Comparison of ENCODE assay signal across 2 cellular contexts in genomic region chrX:152451731-152451980, GRCh38.
TF ChIP-seq lines count a peak whose summit lies in the region.

No MANE protein-coding gene starts in this region.

TF ChIP-seq in GM23338, 12 proteins besides CTCF, POLR2A, EP300 and RAD21 (continued from another document):
- TF ChIP-seq REST (IDR thresholded peaks at IDR 0.05; ENCODE audit: unreplicated experiment) = no peak
- TF ChIP-seq EZH2phosphoT487 (IDR thresholded peaks at IDR 0.05; ENCODE audit: unreplicated experiment) = no peak
TF ChIP-seq in GM23338: peak in this region for 0.

TF ChIP-seq in WTC11, 78 proteins besides CTCF, POLR2A, EP300 and RAD21 (continued from another document):
- TF ChIP-seq, protein P1, sequence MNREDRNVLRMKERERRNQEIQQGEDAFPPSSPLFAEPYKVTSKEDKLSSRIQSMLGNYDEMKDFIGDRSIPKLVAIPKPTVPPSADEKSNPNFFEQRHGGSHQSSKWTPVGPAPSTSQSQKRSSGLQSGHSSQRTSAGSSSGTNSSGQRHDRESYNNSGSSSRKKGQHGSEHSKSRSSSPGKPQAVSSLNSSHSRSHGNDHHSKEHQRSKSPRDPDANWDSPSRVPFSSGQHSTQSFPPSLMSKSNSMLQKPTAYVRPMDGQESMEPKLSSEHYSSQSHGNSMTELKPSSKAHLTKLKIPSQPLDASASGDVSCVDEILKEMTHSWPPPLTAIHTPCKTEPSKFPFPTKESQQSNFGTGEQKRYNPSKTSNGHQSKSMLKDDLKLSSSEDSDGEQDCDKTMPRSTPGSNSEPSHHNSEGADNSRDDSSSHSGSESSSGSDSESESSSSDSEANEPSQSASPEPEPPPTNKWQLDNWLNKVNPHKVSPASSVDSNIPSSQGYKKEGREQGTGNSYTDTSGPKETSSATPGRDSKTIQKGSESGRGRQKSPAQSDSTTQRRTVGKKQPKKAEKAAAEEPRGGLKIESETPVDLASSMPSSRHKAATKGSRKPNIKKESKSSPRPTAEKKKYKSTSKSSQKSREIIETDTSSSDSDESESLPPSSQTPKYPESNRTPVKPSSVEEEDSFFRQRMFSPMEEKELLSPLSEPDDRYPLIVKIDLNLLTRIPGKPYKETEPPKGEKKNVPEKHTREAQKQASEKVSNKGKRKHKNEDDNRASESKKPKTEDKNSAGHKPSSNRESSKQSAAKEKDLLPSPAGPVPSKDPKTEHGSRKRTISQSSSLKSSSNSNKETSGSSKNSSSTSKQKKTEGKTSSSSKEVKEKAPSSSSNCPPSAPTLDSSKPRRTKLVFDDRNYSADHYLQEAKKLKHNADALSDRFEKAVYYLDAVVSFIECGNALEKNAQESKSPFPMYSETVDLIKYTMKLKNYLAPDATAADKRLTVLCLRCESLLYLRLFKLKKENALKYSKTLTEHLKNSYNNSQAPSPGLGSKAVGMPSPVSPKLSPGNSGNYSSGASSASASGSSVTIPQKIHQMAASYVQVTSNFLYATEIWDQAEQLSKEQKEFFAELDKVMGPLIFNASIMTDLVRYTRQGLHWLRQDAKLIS (CRISPR knock-in tag; IDR thresholded peaks at IDR 0.05; ENCODE audit: borderline replicate concordance) = no peak
- TF ChIP-seq, protein P2, sequence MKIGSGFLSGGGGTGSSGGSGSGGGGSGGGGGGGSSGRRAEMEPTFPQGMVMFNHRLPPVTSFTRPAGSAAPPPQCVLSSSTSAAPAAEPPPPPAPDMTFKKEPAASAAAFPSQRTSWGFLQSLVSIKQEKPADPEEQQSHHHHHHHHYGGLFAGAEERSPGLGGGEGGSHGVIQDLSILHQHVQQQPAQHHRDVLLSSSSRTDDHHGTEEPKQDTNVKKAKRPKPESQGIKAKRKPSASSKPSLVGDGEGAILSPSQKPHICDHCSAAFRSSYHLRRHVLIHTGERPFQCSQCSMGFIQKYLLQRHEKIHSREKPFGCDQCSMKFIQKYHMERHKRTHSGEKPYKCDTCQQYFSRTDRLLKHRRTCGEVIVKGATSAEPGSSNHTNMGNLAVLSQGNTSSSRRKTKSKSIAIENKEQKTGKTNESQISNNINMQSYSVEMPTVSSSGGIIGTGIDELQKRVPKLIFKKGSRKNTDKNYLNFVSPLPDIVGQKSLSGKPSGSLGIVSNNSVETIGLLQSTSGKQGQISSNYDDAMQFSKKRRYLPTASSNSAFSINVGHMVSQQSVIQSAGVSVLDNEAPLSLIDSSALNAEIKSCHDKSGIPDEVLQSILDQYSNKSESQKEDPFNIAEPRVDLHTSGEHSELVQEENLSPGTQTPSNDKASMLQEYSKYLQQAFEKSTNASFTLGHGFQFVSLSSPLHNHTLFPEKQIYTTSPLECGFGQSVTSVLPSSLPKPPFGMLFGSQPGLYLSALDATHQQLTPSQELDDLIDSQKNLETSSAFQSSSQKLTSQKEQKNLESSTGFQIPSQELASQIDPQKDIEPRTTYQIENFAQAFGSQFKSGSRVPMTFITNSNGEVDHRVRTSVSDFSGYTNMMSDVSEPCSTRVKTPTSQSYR (CRISPR knock-in tag; IDR thresholded peaks at IDR 0.05) = no peak
- no peak for TF ChIP-seq SOX15 (CRISPR knock-in tag; IDR thresholded peaks at IDR 0.05)
- TF ChIP-seq FOXJ3 (CRISPR knock-in tag; IDR thresholded peaks at IDR 0.05; ENCODE audit: borderline replicate concordance) = no peak
- no peak for TF ChIP-seq KAT7 (CRISPR knock-in tag; IDR thresholded peaks at IDR 0.05; ENCODE audit: borderline replicate concordance)
- TF ChIP-seq GRHL2 (CRISPR knock-in tag; IDR thresholded peaks at IDR 0.05; ENCODE audit: insufficient replicate concordance, severe bottlenecking) = no peak
